Comparison of ENCODE assay signal across 8 cellular contexts in genomic region chr12:59596232-59597143, GRCh38. TPM values are rescaled to one million over a fixed set of nuclear protein-coding genes. Genes with fewer than 3 reads are reported as not detected.
DNase-seq lines count a peak whose midpoint lies in the region; ATAC-seq and TF ChIP-seq lines count a peak whose summit lies in the region.

No MANE protein-coding gene starts in this region.

- DNase-seq in GM10248 (ENCODE audit: extremely low spot score) (peak; percentile 46), HFF-Myc (ENCODE audit: extremely low read depth, low read depth) (peak; percentile 65), NB4 (ENCODE audit: low read depth) (peak; percentile 84), T follicular helper cell (ENCODE audit: low read depth) (peak; percentile 78), amniotic epithelial cell (ENCODE audit: low read depth) (peak; percentile 73), right cardiac atrium (peak; percentile 85 to 91 (median 91)), putamen (ENCODE audit: low spot score) (peak; percentile 66), uterus (peak; percentile 81 to 85)

- ATAC-seq in right cardiac atrium, result peak; percentile 81 to 82

- peak; percentile 9 for TF ChIP-seq CTCF in GM10248 (IDR thresholded peaks at IDR 0.05; ENCODE audit: control extremely low read depth, extremely low read depth, low read depth, missing control alignments)
- TF ChIP-seq CTCF in HFF-Myc (IDR thresholded peaks at IDR 0.05; ENCODE audit: low read depth, low read length, missing control alignments), result peak; percentile 5
- TF ChIP-seq CTCF in NB4 (IDR thresholded peaks at IDR 0.05; ENCODE audit: low read depth, low read length), result no peak
- peak in 2 of 4 experiments; percentile 4 to 6 for TF ChIP-seq CTCF in uterus (IDR thresholded peaks at IDR 0.05)

- no peaks in the 10 kb centered on the region for H3K4me1 ChIP-seq in right cardiac atrium (ENCODE audit: control insufficient read depth, insufficient read depth, low read length)
- H3K4me1 ChIP-seq in uterus, result peaks cover 0 to 7% of the 10 kb centered on the region in 2 donors

- TF ChIP-seq POLR2A in NB4 (IDR thresholded peaks at IDR 0.05; ENCODE audit: extremely low read depth, insufficient read length) (peak; percentile 11), uterus (IDR thresholded peaks at IDR 0.05) (peak; percentile 48 to 59)

- WGBS in right cardiac atrium, result under 1% methylated on average over 66 of the region's 66 CpGs

- H3K36me3 ChIP-seq in uterus, result no peaks in the 10 kb centered on the region

- no peaks in the 10 kb centered on the region for H3K9me3 ChIP-seq in right cardiac atrium (ENCODE audit: control insufficient read depth, low read length)
- no peaks in the 10 kb centered on the region for H3K9me3 ChIP-seq in uterus

- H3K4me3 ChIP-seq in HFF-Myc (replicated peaks; ENCODE audit: low read depth, low read length) (peak overlapping the region; percentile 57), NB4 (ENCODE audit: low read depth, low read length) (peak overlapping the region; percentile 67), right cardiac atrium (ENCODE audit: low read length) (peak overlapping the region; percentile 52), uterus (peak overlapping the region; percentile 51 to 83)

- H3K27me3 ChIP-seq in right cardiac atrium (ENCODE audit: control insufficient read depth, insufficient read depth), result no peaks in the 10 kb centered on the region
- no peaks in the 10 kb centered on the region for H3K27me3 ChIP-seq in uterus

- POLR2A ChIA-PET in GM10248 (lab: Yijun Ruan, JAX), result no interaction called here

- intact Hi-C loops in right cardiac atrium (cut with DNase I), result loop anchor here in 3 of 4 donors (10.0 kb wide), 3 partner anchors 178 to 208 kb away; no protein-coding TSS in a partner anchor
- intact Hi-C loops in uterus (cut with DNase I; ENCODE audit: low total_unique reads), result no loop called here

- H3K27ac ChIP-seq in right cardiac atrium (ENCODE audit: low read length) (peak overlapping the region; percentile 73), uterus (peak overlapping the region; percentile 96 to 99)

- CTCF ChIA-PET in GM10248 (lab: Yijun Ruan, JAX), result interaction anchor here (0.8 to 2.9 kb wide), 5 partner anchors 8 to 239 kb away, joined by 3 to 11 read pairs (median 3); no protein-coding TSS in a partner anchor

RNA-seq across cellular contexts. Expression of gene SLC16A7, which starts 0.7 kb away (rescaled TPM):
- total RNA-seq in right cardiac atrium, result 100 to 1,000 TPM in 1 of 4 donors, 10 to 100 TPM in 3; 64.3 to 109 (median 84.7) TPM
- polyA plus RNA-seq in right cardiac atrium, result 13.1 TPM
- 10 to 100 TPM; 12.3 to 32.4 (median 29.6) TPM for total RNA-seq in uterus

Comparison
In these comparisons a context has a peak if more than half of its experiments do, and no peak if none do; other contexts are left out.
1. Peak in every context shown above with its lines: DNase-seq, ATAC-seq, H3K4me3 ChIP-seq and H3K27ac ChIP-seq.